26 cellular contexts compared by ENCODE assay signal in the genomic region with DNA sequence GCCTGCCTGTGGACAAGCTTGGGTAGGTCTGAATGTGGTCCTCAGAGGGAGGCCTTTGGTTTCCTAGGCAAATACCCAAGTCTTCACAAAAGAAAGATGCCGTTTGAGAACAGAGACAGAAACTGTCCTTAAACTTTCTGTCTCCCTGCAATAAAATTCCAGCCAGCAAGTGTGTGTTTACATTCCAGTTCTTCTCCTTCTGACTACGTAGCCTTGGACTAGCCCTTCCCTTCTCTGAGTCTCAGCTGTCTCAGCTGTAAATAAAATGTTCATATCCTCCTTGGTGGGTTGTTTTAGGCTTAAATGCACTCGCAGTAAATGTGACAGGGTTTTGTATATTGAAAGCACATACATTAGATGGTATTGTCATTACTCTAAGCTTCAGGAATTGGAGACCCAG.
"Had no signal": no experiment of that assay in that cellular context is flagged by ENCODE, and none has a peak within 500 bp of the region (broad histone marks: within the 10 kb centered on the region; RNA-seq: fewer than 3 reads in every experiment).

No MANE protein-coding gene starts in this region.

- H3K27ac ChIP-seq: heart left ventricle, left lung, lower lobe of right lung, neural progenitor cell, neutrophil, parathyroid adenoma, right atrium auricular region, right lobe of liver, tibial nerve, vagina had no signal

- H3K4me1 ChIP-seq: left lung, lower lobe of right lung, neural progenitor cell, parathyroid adenoma, right atrium auricular region, right lobe of liver, tibial nerve, vagina had no signal

- H3K36me3 ChIP-seq: heart left ventricle, left lung, lower lobe of right lung, neural progenitor cell, neutrophil, right atrium auricular region, right lobe of liver, tibial nerve, vagina had no signal

- H3K27me3 ChIP-seq: neural progenitor cell, right atrium auricular region, right lobe of liver, tibial nerve, vagina had no signal

- H3K9me3 ChIP-seq: heart left ventricle, left lung, lower lobe of right lung, neutrophil, right atrium auricular region, right lobe of liver, tibial nerve, vagina had no signal

- H3K36me3 Mint-ChIP-seq: naive thymus-derived CD4-positive, alpha-beta T cell; natural killer cell treated with Interleukin-12 subunit alpha and Interleukin-12 subunit beta and Interleukin-15 and Interleukin-18, amount 100 ng/mL, for 72 hours; neural progenitor cell; stimulated activated memory B cell treated with anti-CD40 and anti-IgM and Interleukin-4, amounts not matched to agents 10 μg/mL and 1 μg/mL and 100 μg/mL, for 72 hours; type B pancreatic cell had no signal

- H3K4me3 Mint-ChIP-seq: naive thymus-derived CD4-positive, alpha-beta T cell; natural killer cell treated with Interleukin-12 subunit alpha and Interleukin-12 subunit beta and Interleukin-15 and Interleukin-18, amount 100 ng/mL, for 72 hours; neural progenitor cell; stimulated activated memory B cell treated with anti-CD40 and anti-IgM and Interleukin-4, amounts not matched to agents 10 μg/mL and 1 μg/mL and 100 μg/mL, for 72 hours; stimulated activated naive CD8-positive, alpha-beta T cell treated with anti-CD3 and anti-CD28 coated beads, Interleukin-15, amount 100 ng/mL, for 72 hours; type B pancreatic cell had no signal

- H3K4me1 Mint-ChIP-seq: naive thymus-derived CD4-positive, alpha-beta T cell; stimulated activated memory B cell treated with anti-CD40 and anti-IgM and Interleukin-4, amounts not matched to agents 10 μg/mL and 1 μg/mL and 100 μg/mL, for 72 hours; stimulated activated naive CD8-positive, alpha-beta T cell treated with anti-CD3 and anti-CD28 coated beads, Interleukin-15, amount 100 ng/mL, for 72 hours had no signal

- H2AFZ ChIP-seq: neural progenitor cell, parathyroid adenoma had no signal

- H3K27ac Mint-ChIP-seq: naive thymus-derived CD4-positive, alpha-beta T cell; natural killer cell treated with Interleukin-12 subunit alpha and Interleukin-12 subunit beta and Interleukin-15 and Interleukin-18, amount 100 ng/mL, for 72 hours; stimulated activated memory B cell treated with anti-CD40 and anti-IgM and Interleukin-4, amounts not matched to agents 10 μg/mL and 1 μg/mL and 100 μg/mL, for 72 hours; type B pancreatic cell had no signal

- H3K4me3 ChIP-seq: heart left ventricle, left lung, lower lobe of right lung, neural progenitor cell, right atrium auricular region, right lobe of liver, smooth muscle cell, tibial nerve, vagina had no signal

- H3K4me2 ChIP-seq: neural progenitor cell, smooth muscle cell had no signal

- H3K9me3 Mint-ChIP-seq: naive thymus-derived CD4-positive, alpha-beta T cell; natural killer cell treated with Interleukin-12 subunit alpha and Interleukin-12 subunit beta and Interleukin-15 and Interleukin-18, amount 100 ng/mL, for 72 hours; neural progenitor cell; stimulated activated memory B cell treated with anti-CD40 and anti-IgM and Interleukin-4, amounts not matched to agents 10 μg/mL and 1 μg/mL and 100 μg/mL, for 72 hours; stimulated activated naive CD8-positive, alpha-beta T cell treated with anti-CD3 and anti-CD28 coated beads, Interleukin-15, amount 100 ng/mL, for 72 hours; type B pancreatic cell had no signal

- ATAC-seq: heart left ventricle; left lung; lower lobe of right lung; naive thymus-derived CD4-positive, alpha-beta T cell; stimulated activated naive CD8-positive, alpha-beta T cell treated with anti-CD3 and anti-CD28 coated beads, Interleukin-15, amount 100 ng/mL, for 72 hours had no signal

- H3K27me3 Mint-ChIP-seq: stimulated activated memory B cell treated with anti-CD40 and anti-IgM and Interleukin-4, amounts not matched to agents 10 μg/mL and 1 μg/mL and 100 μg/mL, for 72 hours had no signal

- DNase-seq: heart left ventricle; islet precursor cell; left lung; lower lobe of right lung; mammary epithelial cell; mesenchymal stem cell; naive thymus-derived CD4-positive, alpha-beta T cell; occipital lobe; right lobe of liver; stimulated activated CD4-positive, alpha-beta T cell treated with anti-CD3 and anti-CD28 coated beads, Interleukin-1b, Interleukin-23, amount 100 ng/mL, for 48 hours; stimulated activated CD4-positive, alpha-beta T cell treated with anti-CD3 and anti-CD28 coated beads, Interleukin-2, amount 100 ng/mL, for 48 hours; stimulated activated CD4-positive, alpha-beta T cell treated with anti-CD3 and anti-CD28 coated beads, Interleukin-4, amount 100 ng/mL, for 4 hours; stimulated activated CD8-positive, alpha-beta memory T cell treated with anti-CD3 and anti-CD28 coated beads, Interleukin-4, amount 100 ng/mL, for 48 hours; stimulated activated naive CD4-positive, alpha-beta T cell treated with Interleukin-2 at 50 U/mL for 16 hours; stimulated activated naive CD8-positive, alpha-beta T cell treated with anti-CD3 and anti-CD28 coated beads, Interleukin-15, amount 100 ng/mL, for 72 hours; substantia nigra had no signal

- H3K79me2 ChIP-seq: parathyroid adenoma had no signal
